Comparison of ENCODE assay signal across 8 cellular contexts in genomic region chr3:107240183-107241091, GRCh38.
DNase-seq lines count a peak whose midpoint lies in the region; ATAC-seq and TF ChIP-seq lines count a peak whose summit lies in the region.

No MANE protein-coding gene starts in this region.

- no peaks in the 10 kb centered on the region for H3K36me3 ChIP-seq in A673 (ENCODE audit: insufficient read depth, low read length, poor library complexity, severe bottlenecking)
- no peaks in the 10 kb centered on the region for H3K36me3 ChIP-seq in colonic mucosa
- H3K36me3 ChIP-seq in left lung = no peaks in the 10 kb centered on the region

- H3K9me3 ChIP-seq in A673 (ENCODE audit: low read depth, low read length, poor library complexity, severe bottlenecking) (no peaks in the 10 kb centered on the region), colonic mucosa (no peaks in the 10 kb centered on the region), left lung (no peaks in the 10 kb centered on the region)

- TF ChIP-seq CTCF in A673 (conservative IDR thresholded peaks at IDR 0.05; ENCODE audit: low read depth, low read length) (no peak), colonic mucosa (IDR thresholded peaks at IDR 0.05) (no peak), left lung (IDR thresholded peaks at IDR 0.05) (no peak)

- peak overlapping the region; percentile 62 to 73 for H3K9ac ChIP-seq in colonic mucosa (ENCODE audit: low read depth in 2 of 2, low read length in 2 of 2)

- CTCF ChIA-PET in A673 (lab: Charles Lee) = interaction anchor here (1.1 kb wide), 1 partner anchor 189 kb away, joined by 7 read pairs; no protein-coding TSS in a partner anchor

- DNase-seq in A673 (ENCODE audit: low spot score) (peak; percentile 87), NCI-H2227 treated with DMSO at 0.1 percent for 48 hours (lab: John Stamatoyannopoulos, UW) (peak; percentile 1), colonic mucosa (peak; percentile 70), left lung (peak; percentile 79 to 93)
- DNase-seq in activated CD4-positive, alpha-beta T cell treated with anti-CD3 and anti-CD28 coated beads for 4 hours = peak; percentile 71 to 74
- DNase-seq in stimulated activated CD4-positive, alpha-beta T cell treated with anti-CD3 and anti-CD28 coated beads, Interleukin-2, amount 100 ng/mL, for 4 hours (ENCODE audit: low read depth) = peak; percentile 63

- H3K4me3 ChIP-seq in A673 (ENCODE audit: low read depth, low read length, poor library complexity, severe bottlenecking) (peak overlapping the region; percentile 66), colonic mucosa (peak overlapping the region; percentile 47), left lung (peak overlapping the region; percentile 59 to 80)

- intact Hi-C loops in A673 (cut with micrococcal nuclease; ENCODE audit: unreplicated experiment) (loop anchor here (10.0 kb wide), 1 partner anchor 284 kb away; the partner anchor contains the start of gene BBX), colonic mucosa (cut with DNase I) (loop anchor here (10.0 kb wide), 1 partner anchor 294 kb away; no protein-coding TSS in a partner anchor), left lung (cut with DNase I) (no loop called here)

- H3K4me1 ChIP-seq in A673 (ENCODE audit: insufficient read depth, low read length, poor library complexity, severe bottlenecking) = peaks cover 4% of the 10 kb centered on the region
- H3K4me1 ChIP-seq in colonic mucosa = no peaks in the 10 kb centered on the region
- H3K4me1 ChIP-seq in left lung = peaks cover 5 to 18% of the 10 kb centered on the region in 2 donors

- no peaks in the 10 kb centered on the region for H3K27me3 ChIP-seq in A673 (replicated peaks; ENCODE audit: insufficient read depth, low read depth, low read length, poor library complexity)
- no peaks in the 10 kb centered on the region for H3K27me3 ChIP-seq in colonic mucosa
- no peaks in the 10 kb centered on the region for H3K27me3 ChIP-seq in left lung

- peak; percentile 79 for ATAC-seq in GM18519 (IDR thresholded peaks at IDR 0.05; ENCODE audit: low FRiP score, unreplicated experiment)
- peak; percentile 97 for ATAC-seq in HG03039 (IDR thresholded peaks at IDR 0.05; ENCODE audit: unreplicated experiment)
- ATAC-seq in left lung = peak; percentile 95

- no TSS peak for BruUV-seq in A673 (replicated peaks; lab: Mats Ljungman, UMichigan)

- H3K27ac ChIP-seq in A673 (ENCODE audit: low read depth, low read length, poor library complexity, severe bottlenecking) = no peak overlapping the region
- peak overlapping the region; percentile 7 for H3K27ac ChIP-seq in colonic mucosa
- peak overlapping the region; percentile 40 to 47 for H3K27ac ChIP-seq in left lung

- POLR2A ChIA-PET in A673 (lab: Charles Lee; ENCODE audit: low non-redundant PET) = no interaction called here

Comparison
In these comparisons a context has a peak if more than half of its experiments do, and no peak if none do; other contexts are left out.
1. DNase-seq: peak in every context shown above with its lines; median percentile 87 in A673; 86 in left lung; 72 in activated CD4-positive, alpha-beta T cell treated with anti-CD3 and anti-CD28 coated beads for 4 hours; 70 in colonic mucosa; 63 in stimulated activated CD4-positive, alpha-beta T cell treated with anti-CD3 and anti-CD28 coated beads, Interleukin-2, amount 100 ng/mL, for 4 hours; 1 in NCI-H2227 treated with DMSO at 0.1 percent for 48 hours.
2. intact Hi-C loops: an anchor here in A673 (10.0 kb wide) and colonic mucosa (10.0 kb wide); none called in left lung.